9 cellular contexts compared by ENCODE assay signal in the genomic region with DNA sequence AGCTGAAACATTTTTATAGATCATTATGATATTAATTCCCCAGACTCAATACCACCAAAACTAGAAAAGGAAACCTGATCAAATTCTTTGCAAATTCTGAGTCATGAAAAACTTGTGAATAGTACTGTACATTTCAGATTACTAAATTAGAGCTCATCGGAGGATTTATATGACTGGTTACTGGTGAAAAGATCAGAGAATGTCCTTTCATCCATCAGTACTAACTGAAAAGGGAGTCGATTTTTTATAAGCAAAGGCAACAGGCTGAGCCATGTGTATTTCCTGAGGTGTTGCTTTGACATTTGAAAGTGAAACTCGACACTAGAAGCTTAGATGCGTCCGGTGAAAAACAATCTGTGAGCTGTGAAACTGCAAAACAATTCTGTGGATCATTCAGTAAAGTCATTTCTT.
DNase-seq lines count a peak whose midpoint lies in the region; ATAC-seq and TF ChIP-seq lines count a peak whose summit lies in the region.
"Had no signal": no experiment of that assay in that cellular context is flagged by ENCODE, and none has a peak within 500 bp of the region (broad histone marks: within the 10 kb centered on the region; RNA-seq: fewer than 3 reads in every experiment).

No MANE protein-coding gene starts in this region.

- H3K4me3 Mint-ChIP-seq in endodermal cell (no peak overlapping the region), neural progenitor cell (no peak overlapping the region)

- ATAC-seq in GM21423 (IDR thresholded peaks at IDR 0.05; ENCODE audit: unreplicated experiment) (peak; percentile 77), foreskin keratinocyte (no peak)

- H3K27ac Mint-ChIP-seq in endodermal cell (no peak overlapping the region), neural progenitor cell (no peak overlapping the region)

- H3K27me3 ChIP-seq in foreskin keratinocyte (no peaks in the 10 kb centered on the region), endodermal cell (ENCODE audit: control insufficient read depth, insufficient read depth, low read length, poor library complexity, severe bottlenecking) (no peaks in the 10 kb centered on the region), neural progenitor cell (no peaks in the 10 kb centered on the region)
- H3K27me3 ChIP-seq: upper lobe of left lung had no signal

- H3K36me3 ChIP-seq in endodermal cell (ENCODE audit: control insufficient read depth, insufficient read depth, low read length) (no peaks in the 10 kb centered on the region), neural progenitor cell (no peaks in the 10 kb centered on the region)
- H3K36me3 ChIP-seq: upper lobe of left lung had no signal

- in situ Hi-C loops in GM13976 (cut with MboI; ENCODE audit: low sequenced_read_pairs, unreplicated experiment), result no loop called here

- DNase-seq in GM13976 (ENCODE audit: low spot score), result peak; percentile 27
- peak; percentile 62 for DNase-seq in NCI-H460 (ENCODE audit: extremely low read depth, low read depth)
- no peak for DNase-seq in foreskin keratinocyte
- no peak for DNase-seq in endodermal cell
- DNase-seq in occipital lobe (lab: John Stamatoyannopoulos, UW), result no peak
- no peak for DNase-seq in neural progenitor cell (ENCODE audit: low spot score)
- DNase-seq in HuH-7.5 (ENCODE audit: low spot score), result no peak
- DNase-seq: upper lobe of left lung had no signal

- no peaks in the 10 kb centered on the region for H3K9me3 ChIP-seq in endodermal cell (ENCODE audit: control insufficient read depth, low read length)
- H3K9me3 ChIP-seq in neural progenitor cell (ENCODE audit: low read depth), result no peaks in the 10 kb centered on the region
- H3K9me3 ChIP-seq: upper lobe of left lung had no signal

- peaks cover 30% of the 10 kb centered on the region for H3K4me1 Mint-ChIP-seq in endodermal cell
- no peaks in the 10 kb centered on the region for H3K4me1 Mint-ChIP-seq in neural progenitor cell

- H2AFZ ChIP-seq in neural progenitor cell (replicated peaks), result no peak overlapping the region

- H3K27me3 Mint-ChIP-seq in endodermal cell (ENCODE audit: insufficient read depth), result no peaks in the 10 kb centered on the region
- no peaks in the 10 kb centered on the region for H3K27me3 Mint-ChIP-seq in neural progenitor cell (ENCODE audit: insufficient read depth, low read depth)

- H3K9ac ChIP-seq in endodermal cell (ENCODE audit: extremely low read depth, low read length, poor library complexity, severe bottlenecking) (no peak overlapping the region), neural progenitor cell (no peak overlapping the region)

- H3K79me2 ChIP-seq in neural progenitor cell (ENCODE audit: low read depth), result no peaks in the 10 kb centered on the region

- no peaks in the 10 kb centered on the region for H4K20me1 ChIP-seq in neural progenitor cell (ENCODE audit: low read depth)

- H3K4me2 ChIP-seq in neural progenitor cell, result no peak overlapping the region

- peaks cover 5% of the 10 kb centered on the region for H3K4me1 ChIP-seq in foreskin keratinocyte
- peaks cover 16% of the 10 kb centered on the region for H3K4me1 ChIP-seq in endodermal cell (ENCODE audit: control insufficient read depth, insufficient read depth, low read length)
- no peaks in the 10 kb centered on the region for H3K4me1 ChIP-seq in neural progenitor cell

- H3K27ac ChIP-seq in foreskin keratinocyte (peak overlapping the region; percentile 22), endodermal cell (ENCODE audit: low read depth, low read length) (no peak overlapping the region), neural progenitor cell (no peak overlapping the region)
- H3K27ac ChIP-seq: upper lobe of left lung had no signal

- no peak overlapping the region for H3K4me3 ChIP-seq in endodermal cell (ENCODE audit: low read length)
- H3K4me3 ChIP-seq in neural progenitor cell, result no peak overlapping the region
- H3K4me3 ChIP-seq: upper lobe of left lung had no signal

- TF ChIP-seq CTCF in GM13976 (IDR thresholded peaks at IDR 0.05; ENCODE audit: borderline replicate concordance, control extremely low read depth, extremely low read depth, insufficient read depth, missing control alignments), result no peak
- no peak for TF ChIP-seq CTCF in foreskin keratinocyte (conservative IDR thresholded peaks at IDR 0.05)
- no peak for TF ChIP-seq CTCF in endodermal cell (conservative IDR thresholded peaks at IDR 0.05)
- TF ChIP-seq CTCF in neural progenitor cell (IDR thresholded peaks at IDR 0.05), result no peak

- H3K9me3 Mint-ChIP-seq in endodermal cell (no peaks in the 10 kb centered on the region), neural progenitor cell (no peaks in the 10 kb centered on the region)

- H3F3A ChIP-seq in neural progenitor cell (ENCODE audit: low read depth), result no peaks in the 10 kb centered on the region

- WGBS in endodermal cell (ENCODE audit: insufficient coverage in 1 of 2, insufficient read length in 1 of 2), 2 experiments, result 77 to 85% methylated on average over 5 of the region's 5 CpGs

- no peaks in the 10 kb centered on the region for H3K36me3 Mint-ChIP-seq in endodermal cell (ENCODE audit: low read depth)
- no peaks in the 10 kb centered on the region for H3K36me3 Mint-ChIP-seq in neural progenitor cell

Comparison
In these comparisons a context has a peak if more than half of its experiments do, and no peak if none do; other contexts are left out.
1. DNase-seq: peak in GM13976 (single experiment) and NCI-H460 (single experiment); none in foreskin keratinocyte (0 of 2), endodermal cell (single experiment), occipital lobe (single experiment), neural progenitor cell (single experiment) and HuH-7.5 (single experiment).